In the genomic region with DNA sequence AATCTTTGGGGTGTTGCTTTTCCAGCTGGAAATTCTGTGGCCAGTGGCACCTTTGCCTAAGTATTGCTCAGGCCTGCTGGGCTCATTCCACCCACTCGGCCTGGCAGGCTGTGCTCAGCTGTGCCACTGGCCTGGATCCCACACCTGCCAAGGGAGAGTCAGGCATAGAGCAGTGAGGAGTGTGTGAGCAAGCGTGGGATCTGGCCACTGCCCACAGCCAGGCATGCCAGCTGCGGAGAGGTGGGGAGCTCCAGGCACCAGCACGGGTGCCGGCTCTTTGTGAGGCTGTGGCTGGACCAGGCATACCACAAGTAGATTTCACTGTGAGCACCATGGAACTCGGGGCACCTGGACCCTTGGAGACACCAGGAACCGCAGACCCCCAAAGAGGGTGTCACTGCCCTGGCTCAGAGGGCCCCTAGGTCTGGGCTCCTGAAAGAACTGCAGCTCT, we compare ENCODE assay signal across 18 cellular contexts.
DNase-seq lines count a peak whose midpoint lies in the region; ATAC-seq, FAIRE-seq and TF ChIP-seq lines count a peak whose summit lies in the region.
"Had no signal": no experiment of that assay in that cellular context is flagged by ENCODE, and none has a peak within 500 bp of the region (broad histone marks: within the 10 kb centered on the region; RNA-seq: fewer than 3 reads in every experiment).

No MANE protein-coding gene starts in this region.

- DNase-seq in Karpas-422, result peak; percentile 28
- no peak for DNase-seq in endothelial cell (ENCODE audit: low spot score)
- peak in 1 of 3 donors; percentile 34 for DNase-seq in mucosa of descending colon
- no peak for DNase-seq in urothelium cell line (ENCODE audit: low spot score)
- DNase-seq in activated CD4-positive, CD25-positive, alpha-beta regulatory T cell treated with anti-CD3 and anti-CD28 coated beads, Interleukin-2, amount 50 U/mL, for 72 hours, result no peak
- DNase-seq in HTR-8/SVneo (ENCODE audit: insufficient read length, low spot score), result no peak
- DNase-seq in NCI-H2196 (lab: John Stamatoyannopoulos, UW; ENCODE audit: unreplicated experiment), result no peak
- DNase-seq: CD4-positive, alpha-beta T cell; DMS79 treated with DMSO at 0.1 percent for 48 hours; GDM1; GOT3; NCI-H1048; NCI-H1694; Peyer's patch; SHP77 had no signal

- no peak overlapping the region for H3K4me3 Mint-ChIP-seq in endothelial cell (ENCODE audit: unreplicated experiment)
- H3K4me3 Mint-ChIP-seq: B cell; CD4-positive, alpha-beta T cell had no signal

- intact Hi-C loops in mucosa of descending colon (cut with DNase I, micrococcal nuclease), result no loop called here

- H3K9me2 ChIP-seq in Karpas-422 (replicated peaks; ENCODE audit: insufficient read depth, low read length), result no peaks in the 10 kb centered on the region

- no peak overlapping the region for H3K4me3 ChIP-seq in Karpas-422 (ENCODE audit: low read length)
- H3K4me3 ChIP-seq in mucosa of descending colon, result no peak overlapping the region
- H3K4me3 ChIP-seq: Peyer's patch had no signal

- H3K27ac Mint-ChIP-seq in endothelial cell (ENCODE audit: unreplicated experiment), result peak overlapping the region; percentile 71
- H3K27ac Mint-ChIP-seq: B cell; CD4-positive, alpha-beta T cell had no signal

- no peak for TF ChIP-seq CTCF in endothelial cell (IDR thresholded peaks at IDR 0.05; ENCODE audit: unreplicated experiment)
- TF ChIP-seq CTCF in mucosa of descending colon (IDR thresholded peaks at IDR 0.05), result no peak

- H3K36me3 ChIP-seq in Karpas-422 (ENCODE audit: insufficient read depth, low read length), result no peaks in the 10 kb centered on the region
- H3K36me3 ChIP-seq in mucosa of descending colon (ENCODE audit: low read depth), result no peaks in the 10 kb centered on the region
- H3K36me3 ChIP-seq: Peyer's patch had no signal

- ATAC-seq in mucosa of descending colon, result peak; percentile 12
- ATAC-seq: SK-N-SH treated with all-trans-retinoic acid at 6 μM for 48 hours had no signal

- H3K36me3 Mint-ChIP-seq in endothelial cell (ENCODE audit: low read depth, unreplicated experiment), result peaks cover 4% of the 10 kb centered on the region

- H3K27me3 ChIP-seq in Karpas-422 (ENCODE audit: low read length), result no peaks in the 10 kb centered on the region
- H3K27me3 ChIP-seq: Peyer's patch had no signal

- H3K27ac ChIP-seq in Karpas-422 (ENCODE audit: low read length), result no peak overlapping the region
- H3K27ac ChIP-seq: Peyer's patch had no signal

- H2AFZ ChIP-seq in Karpas-422 (ENCODE audit: low read length), result no peak overlapping the region

- no peak overlapping the region for H3K9ac ChIP-seq in Karpas-422 (ENCODE audit: low read length)

- H3K79me2 ChIP-seq in Karpas-422 (ENCODE audit: low read length), result no peaks in the 10 kb centered on the region

- H3K27me3 Mint-ChIP-seq in endothelial cell (ENCODE audit: unreplicated experiment), result peaks cover 13% of the 10 kb centered on the region
- H3K27me3 Mint-ChIP-seq: CD4-positive, alpha-beta T cell had no signal

- FAIRE-seq in urothelium cell line (lab: Jason Lieb, UNC) (peak; percentile 13), HTR-8/SVneo (lab: Jason Lieb, UNC) (no peak)
- FAIRE-seq: D721Med had no signal

- H3K9me3 ChIP-seq in Karpas-422 (ENCODE audit: low read length) (no peaks in the 10 kb centered on the region), mucosa of descending colon (no peaks in the 10 kb centered on the region)
- H3K9me3 ChIP-seq: Peyer's patch had no signal

- no peaks in the 10 kb centered on the region for H3K9me3 Mint-ChIP-seq in endothelial cell (ENCODE audit: unreplicated experiment)
- H3K9me3 Mint-ChIP-seq: CD4-positive, alpha-beta T cell had no signal

- no peaks in the 10 kb centered on the region for H4K20me1 ChIP-seq in Karpas-422 (ENCODE audit: insufficient read depth, low read depth, low read length)

- H3K4me1 ChIP-seq in Karpas-422 (ENCODE audit: low read length) (no peaks in the 10 kb centered on the region), mucosa of descending colon (ENCODE audit: low read depth) (no peaks in the 10 kb centered on the region)
- H3K4me1 ChIP-seq: Peyer's patch had no signal

- no peak overlapping the region for H3K4me2 ChIP-seq in Karpas-422 (ENCODE audit: low read depth, low read length, poor library complexity, severe bottlenecking)

- H3K4me1 Mint-ChIP-seq in endothelial cell (ENCODE audit: unreplicated experiment), result peaks cover 37% of the 10 kb centered on the region
- H3K4me1 Mint-ChIP-seq: B cell had no signal
